Comparison of ENCODE assay signal across 30 cellular contexts in genomic region chr7:88105231-88105630, GRCh38.
"Had no signal": no experiment of that assay in that cellular context is flagged by ENCODE, and none has a peak within 500 bp of the region (broad histone marks: within the 10 kb centered on the region; RNA-seq: fewer than 3 reads in every experiment).

No MANE protein-coding gene starts in this region.

- H3K4me1 ChIP-seq: body of pancreas had no signal

- H3K9me3 ChIP-seq: adrenal gland, body of pancreas had no signal

- H3K27ac ChIP-seq: adrenal gland, body of pancreas had no signal

- H3K27me3 Mint-ChIP-seq: activated CD4-positive, alpha-beta memory T cell treated with anti-CD3 and anti-CD28 coated beads for 36 hours; activated CD4-positive, alpha-beta T cell treated with anti-CD3 and anti-CD28 coated beads for 36 hours; activated CD4-positive, alpha-beta T cell treated with anti-CD3 and anti-CD28 coated beads, Interleukin-2, amount 10 ng/mL, durations not matched to agents 24 days and 14 days; activated CD8-positive, alpha-beta memory T cell treated with anti-CD3 and anti-CD28 coated beads, Interleukin-2, amount 10 ng/mL, durations not matched to agents 7 days and 5 days; activated naive CD4-positive, alpha-beta T cell treated with anti-CD3 and anti-CD28 coated beads, Interleukin-2, amount 50 U/mL, for 24 hours; activated naive CD8-positive, alpha-beta T cell treated with anti-CD3 and anti-CD28 coated beads for 36 hours; activated naive CD8-positive, alpha-beta T cell treated with anti-CD3 and anti-CD28 coated beads, Interleukin-2, amount 50 U/mL, for 24 hours; activated T-cell treated with anti-CD3 and anti-CD28 coated beads, Interleukin-2, amount 50 U/mL, for 24 hours; activated T-helper 17 cell treated with anti-CD3 and anti-CD28 coated beads, Interleukin-2, amount 50 U/mL, for 72 hours had no signal

- H3K4me3 ChIP-seq: adrenal gland, body of pancreas, dorsolateral prefrontal cortex had no signal

- FAIRE-seq: colon, frontal cortex had no signal

- H3K27ac Mint-ChIP-seq: activated CD4-positive, alpha-beta memory T cell treated with anti-CD3 and anti-CD28 coated beads for 36 hours; activated CD4-positive, alpha-beta T cell treated with anti-CD3 and anti-CD28 coated beads for 36 hours; activated CD4-positive, alpha-beta T cell treated with anti-CD3 and anti-CD28 coated beads, Interleukin-2, amount 10 ng/mL, durations not matched to agents 24 days and 14 days; activated CD8-positive, alpha-beta memory T cell treated with anti-CD3 and anti-CD28 coated beads, Interleukin-2, amount 10 ng/mL, durations not matched to agents 7 days and 5 days; activated CD8-positive, alpha-beta T cell treated with anti-CD3 and anti-CD28 coated beads, Interleukin-2, amount 10 ng/mL, durations not matched to agents 7 days and 5 days; activated naive CD4-positive, alpha-beta T cell treated with anti-CD3 and anti-CD28 coated beads for 36 hours; activated naive CD4-positive, alpha-beta T cell treated with anti-CD3 and anti-CD28 coated beads, Interleukin-2, amount 50 U/mL, for 24 hours; activated naive CD8-positive, alpha-beta T cell treated with anti-CD3 and anti-CD28 coated beads for 36 hours; activated naive CD8-positive, alpha-beta T cell treated with anti-CD3 and anti-CD28 coated beads, Interleukin-2, amount 50 U/mL, for 24 hours; activated T-helper 17 cell treated with anti-CD3 and anti-CD28 coated beads, Interleukin-2, amount 50 U/mL, for 72 hours; endodermal cell had no signal

- ATAC-seq: activated CD4-positive, alpha-beta T cell treated with anti-CD3 and anti-CD28 coated beads for 36 hours; activated CD8-positive, alpha-beta memory T cell treated with anti-CD3 and anti-CD28 coated beads, Interleukin-2, amount 10 ng/mL, durations not matched to agents 7 days and 5 days; activated CD8-positive, alpha-beta T cell treated with anti-CD3 and anti-CD28 coated beads, Interleukin-2, amount 10 ng/mL, durations not matched to agents 7 days and 5 days; activated naive CD8-positive, alpha-beta T cell treated with anti-CD3 and anti-CD28 coated beads, Interleukin-2, amount 50 U/mL, for 24 hours; activated T-helper 17 cell treated with anti-CD3 and anti-CD28 coated beads, Interleukin-2, amount 50 U/mL, for 72 hours; body of pancreas; esophagus mucosa had no signal

- H3K27me3 ChIP-seq: adrenal gland, body of pancreas, dorsolateral prefrontal cortex had no signal

- H3K36me3 ChIP-seq: adrenal gland had no signal

- H3K36me3 Mint-ChIP-seq: activated CD4-positive, alpha-beta memory T cell treated with anti-CD3 and anti-CD28 coated beads for 36 hours; activated CD8-positive, alpha-beta memory T cell treated with anti-CD3 and anti-CD28 coated beads, Interleukin-2, amount 10 ng/mL, durations not matched to agents 7 days and 5 days; activated naive CD4-positive, alpha-beta T cell treated with anti-CD3 and anti-CD28 coated beads, Interleukin-2, amount 50 U/mL, for 24 hours; activated naive CD8-positive, alpha-beta T cell treated with anti-CD3 and anti-CD28 coated beads for 36 hours had no signal

- H3K9me3 Mint-ChIP-seq: activated CD4-positive, alpha-beta memory T cell treated with anti-CD3 and anti-CD28 coated beads for 36 hours; activated CD4-positive, alpha-beta T cell treated with anti-CD3 and anti-CD28 coated beads, Interleukin-2, amount 10 ng/mL, durations not matched to agents 24 days and 14 days; activated naive CD4-positive, alpha-beta T cell treated with anti-CD3 and anti-CD28 coated beads for 36 hours; activated naive CD4-positive, alpha-beta T cell treated with anti-CD3 and anti-CD28 coated beads, Interleukin-2, amount 50 U/mL, for 24 hours; activated naive CD8-positive, alpha-beta T cell treated with anti-CD3 and anti-CD28 coated beads for 36 hours; activated naive CD8-positive, alpha-beta T cell treated with anti-CD3 and anti-CD28 coated beads, Interleukin-2, amount 50 U/mL, for 24 hours; activated T-cell treated with anti-CD3 and anti-CD28 coated beads, Interleukin-2, amount 50 U/mL, for 24 hours; activated T-helper 17 cell treated with anti-CD3 and anti-CD28 coated beads, Interleukin-2, amount 50 U/mL, for 72 hours; endodermal cell had no signal

- H3K4me1 Mint-ChIP-seq: activated naive CD4-positive, alpha-beta T cell treated with anti-CD3 and anti-CD28 coated beads, Interleukin-2, amount 50 U/mL, for 24 hours; activated T-helper 17 cell treated with anti-CD3 and anti-CD28 coated beads, Interleukin-2, amount 50 U/mL, for 72 hours had no signal

- DNase-seq: activated CD4-positive, alpha-beta memory T cell treated with anti-CD3 and anti-CD28 coated beads for 36 hours; activated CD4-positive, alpha-beta T cell treated with anti-CD3 and anti-CD28 coated beads for 36 hours; activated CD4-positive, alpha-beta T cell treated with anti-CD3 and anti-CD28 coated beads, Interleukin-2, amount 10 ng/mL, durations not matched to agents 24 days and 14 days; activated CD4-positive, CD25-positive, alpha-beta regulatory T cell; activated CD4-positive, CD25-positive, alpha-beta regulatory T cell treated with anti-CD3 and anti-CD28 coated beads, Interleukin-2, amount 50 U/mL, for 72 hours; activated CD8-positive, alpha-beta memory T cell treated with anti-CD3 and anti-CD28 coated beads, Interleukin-2, amount 10 ng/mL, durations not matched to agents 7 days and 5 days; activated CD8-positive, alpha-beta memory T cell treated with anti-CD3 and anti-CD28 coated beads, Interleukin-2, amount 50 U/mL, for 4 hours; activated CD8-positive, alpha-beta T cell treated with anti-CD3 and anti-CD28 coated beads, Interleukin-2, amount 10 ng/mL, durations not matched to agents 7 days and 5 days; activated effector memory CD4-positive, alpha-beta T cell treated with anti-CD3 and anti-CD28 coated beads, Interleukin-2, amount 50 U/mL, for 16 hours; activated naive CD4-positive, alpha-beta T cell treated with anti-CD3 and anti-CD28 coated beads for 36 hours; activated naive CD8-positive, alpha-beta T cell treated with anti-CD3 and anti-CD28 coated beads for 36 hours; activated naive CD8-positive, alpha-beta T cell treated with anti-CD3 and anti-CD28 coated beads, Interleukin-2, amount 50 U/mL, for 24 hours; activated T-cell treated with anti-CD3 and anti-CD28 coated beads, Interleukin-2, amount 50 U/mL, for 24 hours; adrenal gland; amygdala; aorta; body of pancreas; caudate nucleus; cortex of kidney; dorsolateral prefrontal cortex; effector memory CD4-positive, alpha-beta T cell; endodermal cell; foreskin fibroblast; head of caudate nucleus; T-helper 2 cell had no signal

- H3K4me3 Mint-ChIP-seq: activated CD4-positive, alpha-beta memory T cell treated with anti-CD3 and anti-CD28 coated beads for 36 hours; activated CD4-positive, alpha-beta T cell treated with anti-CD3 and anti-CD28 coated beads for 36 hours; activated CD4-positive, alpha-beta T cell treated with anti-CD3 and anti-CD28 coated beads, Interleukin-2, amount 10 ng/mL, durations not matched to agents 24 days and 14 days; activated CD8-positive, alpha-beta memory T cell treated with anti-CD3 and anti-CD28 coated beads, Interleukin-2, amount 10 ng/mL, durations not matched to agents 7 days and 5 days; activated CD8-positive, alpha-beta T cell treated with anti-CD3 and anti-CD28 coated beads, Interleukin-2, amount 10 ng/mL, durations not matched to agents 7 days and 5 days; activated naive CD4-positive, alpha-beta T cell treated with anti-CD3 and anti-CD28 coated beads for 36 hours; activated naive CD4-positive, alpha-beta T cell treated with anti-CD3 and anti-CD28 coated beads, Interleukin-2, amount 50 U/mL, for 24 hours; activated naive CD8-positive, alpha-beta T cell treated with anti-CD3 and anti-CD28 coated beads for 36 hours; activated naive CD8-positive, alpha-beta T cell treated with anti-CD3 and anti-CD28 coated beads, Interleukin-2, amount 50 U/mL, for 24 hours; activated T-cell treated with anti-CD3 and anti-CD28 coated beads, Interleukin-2, amount 50 U/mL, for 24 hours; activated T-helper 17 cell treated with anti-CD3 and anti-CD28 coated beads, Interleukin-2, amount 50 U/mL, for 72 hours; endodermal cell had no signal
